Comparison of ENCODE assay signal across 13 cellular contexts in genomic region chr4:90186229-90186628, GRCh38. TPM values are rescaled to one million over a fixed set of nuclear protein-coding genes. Genes with fewer than 3 reads are reported as not detected.
DNase-seq lines count a peak whose midpoint lies in the region; ATAC-seq lines count a peak whose summit lies in the region.
"Had no signal": no experiment of that assay in that cellular context is flagged by ENCODE, and none has a peak within 500 bp of the region (broad histone marks: within the 10 kb centered on the region; RNA-seq: fewer than 3 reads in every experiment).

No MANE protein-coding gene starts in this region.

- ATAC-seq in left colon = peak; percentile 43
- no peak for ATAC-seq in GM21528 (IDR thresholded peaks at IDR 0.05; ENCODE audit: low FRiP score, unreplicated experiment)
- ATAC-seq: CD8-positive, alpha-beta T cell had no signal

- intact Hi-C loops in left colon (cut with DNase I, micrococcal nuclease) = no loop called here

- DNase-seq in DMS53 (lab: John Stamatoyannopoulos, UW) = peak; percentile 6
- DNase-seq in DMS53 treated with DMSO at 0.1 percent for 48 hours (lab: John Stamatoyannopoulos, UW; ENCODE audit: unreplicated experiment) = no peak
- DNase-seq in NCI-H82 (lab: John Stamatoyannopoulos, UW) = peak; percentile 28
- no peak for DNase-seq in NCI-H82 treated with DMSO at 0.1 percent for 48 hours (lab: John Stamatoyannopoulos, UW; ENCODE audit: unreplicated experiment)
- no peak for DNase-seq in left colon
- DNase-seq in activated T-cell treated with anti-CD3 and anti-CD28 coated beads for 4 hours = no peak
- DNase-seq in germinal center (ENCODE audit: low spot score) = no peak
- DNase-seq: CD8-positive, alpha-beta T cell; DMS79; GOT3; H9 had no signal

RNA-seq across cellular contexts. Expression of gene CCSER1, which starts 59.0 kb away (rescaled TPM):
- total RNA-seq in left colon = 10 to 100 TPM; 14.4 to 22.7 TPM
- total RNA-seq: A673 had no signal

Comparison
In these comparisons a context has a peak if more than half of its experiments do, and no peak if none do; other contexts are left out.
1. DNase-seq: peak in DMS53 (single experiment) and NCI-H82 (single experiment); none in DMS53 treated with DMSO at 0.1 percent for 48 hours (single experiment), NCI-H82 treated with DMSO at 0.1 percent for 48 hours (single experiment), left colon (0 of 2), activated T-cell treated with anti-CD3 and anti-CD28 coated beads for 4 hours (single experiment) and germinal center (single experiment).